Comparison of ENCODE assay signal across 1 cellular context in genomic region chr12:120538281-120539156, GRCh38.
TF ChIP-seq lines count a peak whose summit lies in the region.

No MANE protein-coding gene starts in this region.

TF ChIP-seq in GM23338, 12 proteins besides CTCF, POLR2A, EP300 and RAD21 (continued from another document):
- no peak for TF ChIP-seq REST (IDR thresholded peaks at IDR 0.05; ENCODE audit: unreplicated experiment)
